Comparison of ENCODE assay signal across 18 cellular contexts in genomic region chr21:45119812-45120211, GRCh38. TPM values are rescaled to one million over a fixed set of nuclear protein-coding genes. Genes with fewer than 3 reads are reported as not detected.
A peak's percentile ranks its signal among the peaks of the same experiment; 100 is the strongest.
DNase-seq lines count a peak whose midpoint lies in the region; FAIRE-seq and TF ChIP-seq lines count a peak whose summit lies in the region.
"Had no signal": no experiment of that assay in that cellular context is flagged by ENCODE, and none has a peak within 500 bp of the region (broad histone marks: within the 10 kb centered on the region; RNA-seq: fewer than 3 reads in every experiment).

No MANE protein-coding gene starts in this region.

- peaks cover 11% of the 10 kb centered on the region for H3K4me1 ChIP-seq in HEK293 (ENCODE audit: control insufficient read depth, insufficient read depth, low read length)
- H3K4me1 ChIP-seq in sigmoid colon = peaks cover 0 to 73% (median 58%) of the 10 kb centered on the region in 4 donors
- H3K4me1 ChIP-seq: Caco-2 had no signal

- CTCF ChIA-PET in HEK293 (lab: Yijun Ruan, JAX) = interaction anchor here (0.6 to 10.4 kb wide), 5 partner anchors 9 to 174 kb away, joined by 3 to 120 read pairs (median 4); no protein-coding TSS in a partner anchor

- TF ChIP-seq CTCF in HEK293 (tag by site-specific recombination; IDR thresholded peaks at IDR 0.05) (no peak), sigmoid colon (IDR thresholded peaks at IDR 0.05) (no peak)

- H3K27ac ChIP-seq in HEK293 (ENCODE audit: extremely low read depth, low read depth, low read length) = no peak overlapping the region
- H3K27ac ChIP-seq in SK-N-MC = peak overlapping the region; percentile 38; the same call in 1 of the 2 replicates
- H3K27ac ChIP-seq in sigmoid colon = peak overlapping the region in 3 of 4 donors; percentile 76 to 81 (median 77)
- H3K27ac ChIP-seq: KMS-11 had no signal

- whole genome bisulfite sequencing in sigmoid colon, 2 donors = 79 to 91% methylated on average over 7 of the region's 7 CpGs

- H3K36me3 ChIP-seq in HEK293 (ENCODE audit: control insufficient read depth in 2 of 2, insufficient read depth in 1 of 2, low read length in 2 of 2) = no peaks in the 10 kb centered on the region
- H3K36me3 ChIP-seq in SK-N-MC (ENCODE audit: insufficient read depth, low read length) = peaks cover 13% of the 10 kb centered on the region
- no peaks in the 10 kb centered on the region for H3K36me3 ChIP-seq in sigmoid colon
- H3K36me3 ChIP-seq: BE2C, HAP-1 had no signal

- DNase-seq in SK-N-MC (ENCODE audit: low read depth, low spot score) = no peak
- no peak for DNase-seq in sigmoid colon
- DNase-seq in NCI-H1930 (lab: John Stamatoyannopoulos, UW) = no peak
- DNase-seq in HTR-8/SVneo (ENCODE audit: insufficient read length, low spot score) = no peak
- DNase-seq in HCEC 1CT = no peak
- DNase-seq in G401 (ENCODE audit: low spot score) = no peak
- DNase-seq: ACHN; BE2C; Caco-2; CD4-positive, alpha-beta T cell; GDM1 had no signal

- POLR2A ChIA-PET in HEK293 (lab: Yijun Ruan, JAX) = no interaction called here

- H3K9me3 ChIP-seq in HEK293 (ENCODE audit: control insufficient read depth, insufficient read depth, low read depth, low read length) (no peaks in the 10 kb centered on the region), SK-N-MC (ENCODE audit: low read depth, low read length) (0 out of 2 replicates have a peak, but pooled peaks cover 2% of the 10 kb centered on the region), sigmoid colon (no peaks in the 10 kb centered on the region)
- H3K9me3 ChIP-seq: BE2C, Caco-2, HAP-1 had no signal

- no peak for TF ChIP-seq EP300 in sigmoid colon (IDR thresholded peaks at IDR 0.05)

- intact Hi-C loops in sigmoid colon (cut with DNase I) = no loop called here

- no peak overlapping the region for H3K9ac ChIP-seq in SK-N-MC (ENCODE audit: insufficient read length)
- H3K9ac ChIP-seq: KMS-11 had no signal

- no peaks in the 10 kb centered on the region for H3K27me3 ChIP-seq in sigmoid colon
- H3K27me3 ChIP-seq: BE2C had no signal

- H3K4me3 ChIP-seq in HEK293 (ENCODE audit: low read depth, low read length) (no peak overlapping the region), SK-N-MC (no peak overlapping the region), sigmoid colon (no peak overlapping the region)
- H3K4me3 ChIP-seq: HAP-1 had no signal

- no peak for TF ChIP-seq POLR2A in sigmoid colon (IDR thresholded peaks at IDR 0.05)

- FAIRE-seq in HTR-8/SVneo (lab: Jason Lieb, UNC) = no peak
- FAIRE-seq: A204.1, D721Med, GM12892, GM18507 had no signal

- in situ Hi-C loops in G401 (cut with HindIII; ENCODE audit: low sequenced_read_pairs) = no loop called here

TF ChIP-seq in HEK293, 187 proteins besides CTCF, POLR2A, EP300 and RAD21:
- TF ChIP-seq ZBTB44 (tag by site-specific recombination; IDR thresholded peaks at IDR 0.05) = peak; percentile 29; the same call in 1 of the 2 replicates
- TF ChIP-seq HOXA7 (CRISPR knock-in tag; IDR thresholded peaks at IDR 0.05; ENCODE audit: borderline replicate concordance) = no peak
TF ChIP-seq in HEK293: peak in this region for 1.

RNA-seq across cellular contexts. Expression of gene ADARB1, which starts 45.4 kb away (rescaled TPM):
- total RNA-seq in sigmoid colon = 100 to 1,000 TPM in 1 of 4 donors, 10 to 100 TPM in 3; 41.3 to 102 (median 71.0) TPM
- polyA plus RNA-seq in sigmoid colon = 1 to 10 TPM in 2 of 3 donors, under 1 TPM in 1; 0.92 to 7.5 (median 2.4) TPM
- total RNA-seq in G401 (2014; rRNA removed; shearing (Covaris generic)) = 67.7 and 68.1 TPM in 2 replicates
